ENCODE assay signal across 1 cellular context in the genomic region with DNA sequence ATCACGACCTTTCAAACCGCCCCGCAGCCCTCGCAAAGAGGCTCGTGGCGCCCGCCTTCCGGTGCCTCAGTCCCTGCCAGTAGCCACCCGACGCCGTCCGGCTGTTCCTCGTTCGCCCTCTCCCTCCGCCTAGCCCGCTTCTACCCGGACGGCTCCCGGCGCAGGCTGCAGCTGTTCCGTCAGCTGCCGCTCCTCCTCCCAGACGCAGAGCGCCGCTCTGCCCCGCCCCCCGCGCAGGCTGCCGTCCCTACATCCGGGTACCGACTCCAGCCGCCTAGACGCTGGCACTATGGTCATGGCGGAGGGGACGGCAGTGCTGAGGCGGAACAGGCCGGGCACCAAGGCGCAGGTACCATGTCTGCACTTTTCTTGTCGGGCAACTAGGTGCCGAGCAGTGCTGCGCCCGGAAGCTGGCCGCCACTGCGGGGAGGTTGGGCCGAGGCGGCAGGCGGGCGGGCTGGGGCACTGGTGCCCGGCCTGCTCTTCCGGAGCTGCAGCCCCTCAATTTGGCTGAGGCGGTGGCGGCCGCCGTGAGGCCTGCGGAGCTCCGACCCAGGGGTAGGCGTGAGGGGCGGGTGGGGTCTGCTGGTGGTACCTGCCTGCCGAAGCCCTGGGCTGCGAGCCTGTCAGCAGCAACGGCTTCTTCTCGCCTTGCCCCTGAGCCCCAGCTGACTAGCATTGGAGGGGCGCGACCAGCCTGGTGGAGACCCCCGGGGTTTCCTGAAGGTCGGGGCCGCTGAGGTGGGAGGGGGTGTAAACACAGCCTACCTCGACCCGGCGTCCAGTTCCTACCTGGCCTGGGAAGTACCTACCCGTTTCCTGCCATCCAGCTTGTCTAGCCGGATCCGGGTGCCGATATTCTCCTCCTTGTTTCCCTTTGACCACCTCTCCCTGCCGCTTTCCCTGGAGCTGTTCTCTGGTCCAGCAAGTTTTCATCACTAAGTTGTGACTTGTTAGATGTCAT.
A peak's percentile ranks its signal among the peaks of the same experiment; 100 is the strongest.
TF ChIP-seq lines count a peak whose summit lies in the region.

A gene (plus strand): TSS at position 269 of the 964 bp plus-strand sequence. CDS start 21 bp downstream, at position 290.

TF ChIP-seq in GM12878, 131 proteins besides CTCF, POLR2A, EP300 and RAD21 (continued from another document and continues in another):
- TF ChIP-seq MEF2B (IDR thresholded peaks at IDR 0.05; ENCODE audit: partially characterized antibody, poor library complexity, severe bottlenecking) (peak; percentile 14), IKZF1 (conservative IDR thresholded peaks at IDR 0.05) (peak; percentile 91), TAF1 (IDR thresholded peaks at IDR 0.05; ENCODE audit: borderline replicate concordance, low read depth, low read length) (peak; percentile 87), SIX5 (IDR thresholded peaks at IDR 0.05; ENCODE audit: low read depth, low read length, severe bottlenecking) (peak; percentile 18), SREBF2 (IDR thresholded peaks at IDR 0.05; ENCODE audit: low read length) (0 out of 2 replicates have a peak, but pooled peaks have one; percentile 13), TCF3 (IDR thresholded peaks at IDR 0.05; ENCODE audit: borderline replicate concordance, insufficient read depth, low read depth, low read length) (peak; percentile 96), SMC3 (IDR thresholded peaks at IDR 0.05; ENCODE audit: borderline replicate concordance, low read length) (peak; percentile 4; the same call in 1 of the 2 replicates), ASH2L (IDR thresholded peaks at IDR 0.05; ENCODE audit: borderline replicate concordance, low read depth) (no peak), RCOR1 (conservative IDR thresholded peaks at IDR 0.05; ENCODE audit: low read depth, low read length) (0 out of 2 replicates have a peak, but pooled peaks have one; percentile 71), SPI1 (IDR thresholded peaks at IDR 0.05; ENCODE audit: borderline replicate concordance, insufficient read depth, low read depth, low read length) (peak; percentile 22; the same call in 1 of the 2 replicates), GATAD2B (conservative IDR thresholded peaks at IDR 0.05; ENCODE audit: low read depth) (peak; percentile 95; the same call in 1 of the 2 replicates), BMI1 (IDR thresholded peaks at IDR 0.05; ENCODE audit: borderline replicate concordance) (no peak), ZNF622 (IDR thresholded peaks at IDR 0.05) (no peak), RELA (IDR thresholded peaks at IDR 0.05; ENCODE audit: borderline replicate concordance, partially characterized antibody) (peak; percentile 91), CHD2 (IDR thresholded peaks at IDR 0.05; ENCODE audit: borderline replicate concordance, low read depth, low read length) (peak; percentile 88), CREM (IDR thresholded peaks at IDR 0.05; ENCODE audit: low read depth) (peak; percentile 80), TCF7 (IDR thresholded peaks at IDR 0.05; ENCODE audit: borderline replicate concordance) (no peak), ATF7 (IDR thresholded peaks at IDR 0.05; ENCODE audit: low read depth) (0 out of 2 replicates have a peak, but pooled peaks have one; percentile 40), BHLHE40 (IDR thresholded peaks at IDR 0.05; ENCODE audit: borderline replicate concordance in 1 of 2, low read depth in 2 of 2, low read length in 1 of 2) (peak; percentile 66 to 86), RBBP5 (conservative IDR thresholded peaks at IDR 0.05) (no peak), SMARCA5 (IDR thresholded peaks at IDR 0.05) (peak; percentile 80; the same call in 1 of the 2 replicates), PML (IDR thresholded peaks at IDR 0.05; ENCODE audit: low read length) (peak; percentile 95), NR2F1 (conservative IDR thresholded peaks at IDR 0.05) (peak; percentile 93), EGR1 (IDR thresholded peaks at IDR 0.05; ENCODE audit: borderline replicate concordance in 1 of 2, low read depth in 2 of 2, low read length in 2 of 2) (peak; percentile 81 to 100), PAX5 (IDR thresholded peaks at IDR 0.05; ENCODE audit: borderline replicate concordance, low read depth, low read length) (no peak; the same call in 1 of the 2 replicates), JUNB (IDR thresholded peaks at IDR 0.05) (no peak), TBL1XR1 (IDR thresholded peaks at IDR 0.05; ENCODE audit: low read depth, low read length) (peak; percentile 81; the same call in 1 of the 2 replicates), NFYA (IDR thresholded peaks at IDR 0.05; ENCODE audit: borderline replicate concordance, low read depth, low read length) (no peak), JUND (IDR thresholded peaks at IDR 0.05; ENCODE audit: low read depth, low read length) (peak; percentile 95), ZBED1 (IDR thresholded peaks at IDR 0.05; ENCODE audit: borderline replicate concordance) (peak; percentile 55; the same call in 1 of the 2 replicates), NFIC (IDR thresholded peaks at IDR 0.05; ENCODE audit: low read depth, low read length) (no peak)
- TF ChIP-seq, protein P1, sequence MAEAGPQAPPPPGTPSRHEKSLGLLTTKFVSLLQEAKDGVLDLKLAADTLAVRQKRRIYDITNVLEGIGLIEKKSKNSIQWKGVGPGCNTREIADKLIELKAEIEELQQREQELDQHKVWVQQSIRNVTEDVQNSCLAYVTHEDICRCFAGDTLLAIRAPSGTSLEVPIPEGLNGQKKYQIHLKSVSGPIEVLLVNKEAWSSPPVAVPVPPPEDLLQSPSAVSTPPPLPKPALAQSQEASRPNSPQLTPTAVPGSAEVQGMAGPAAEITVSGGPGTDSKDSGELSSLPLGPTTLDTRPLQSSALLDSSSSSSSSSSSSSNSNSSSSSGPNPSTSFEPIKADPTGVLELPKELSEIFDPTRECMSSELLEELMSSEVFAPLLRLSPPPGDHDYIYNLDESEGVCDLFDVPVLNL (IDR thresholded peaks at IDR 0.05; ENCODE audit: low read depth, low read length) = peak; percentile 37; the same call in 1 of the 2 replicates
- TF ChIP-seq, protein P2, sequence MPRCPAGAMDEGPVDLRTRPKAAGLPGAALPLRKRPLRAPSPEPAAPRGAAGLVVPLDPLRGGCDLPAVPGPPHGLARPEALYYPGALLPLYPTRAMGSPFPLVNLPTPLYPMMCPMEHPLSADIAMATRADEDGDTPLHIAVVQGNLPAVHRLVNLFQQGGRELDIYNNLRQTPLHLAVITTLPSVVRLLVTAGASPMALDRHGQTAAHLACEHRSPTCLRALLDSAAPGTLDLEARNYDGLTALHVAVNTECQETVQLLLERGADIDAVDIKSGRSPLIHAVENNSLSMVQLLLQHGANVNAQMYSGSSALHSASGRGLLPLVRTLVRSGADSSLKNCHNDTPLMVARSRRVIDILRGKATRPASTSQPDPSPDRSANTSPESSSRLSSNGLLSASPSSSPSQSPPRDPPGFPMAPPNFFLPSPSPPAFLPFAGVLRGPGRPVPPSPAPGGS (IDR thresholded peaks at IDR 0.05; ENCODE audit: borderline replicate concordance, insufficient read depth, low read depth, low read length, poor library complexity, severe bottlenecking) = peak; percentile 10
- TF ChIP-seq, protein P3, sequence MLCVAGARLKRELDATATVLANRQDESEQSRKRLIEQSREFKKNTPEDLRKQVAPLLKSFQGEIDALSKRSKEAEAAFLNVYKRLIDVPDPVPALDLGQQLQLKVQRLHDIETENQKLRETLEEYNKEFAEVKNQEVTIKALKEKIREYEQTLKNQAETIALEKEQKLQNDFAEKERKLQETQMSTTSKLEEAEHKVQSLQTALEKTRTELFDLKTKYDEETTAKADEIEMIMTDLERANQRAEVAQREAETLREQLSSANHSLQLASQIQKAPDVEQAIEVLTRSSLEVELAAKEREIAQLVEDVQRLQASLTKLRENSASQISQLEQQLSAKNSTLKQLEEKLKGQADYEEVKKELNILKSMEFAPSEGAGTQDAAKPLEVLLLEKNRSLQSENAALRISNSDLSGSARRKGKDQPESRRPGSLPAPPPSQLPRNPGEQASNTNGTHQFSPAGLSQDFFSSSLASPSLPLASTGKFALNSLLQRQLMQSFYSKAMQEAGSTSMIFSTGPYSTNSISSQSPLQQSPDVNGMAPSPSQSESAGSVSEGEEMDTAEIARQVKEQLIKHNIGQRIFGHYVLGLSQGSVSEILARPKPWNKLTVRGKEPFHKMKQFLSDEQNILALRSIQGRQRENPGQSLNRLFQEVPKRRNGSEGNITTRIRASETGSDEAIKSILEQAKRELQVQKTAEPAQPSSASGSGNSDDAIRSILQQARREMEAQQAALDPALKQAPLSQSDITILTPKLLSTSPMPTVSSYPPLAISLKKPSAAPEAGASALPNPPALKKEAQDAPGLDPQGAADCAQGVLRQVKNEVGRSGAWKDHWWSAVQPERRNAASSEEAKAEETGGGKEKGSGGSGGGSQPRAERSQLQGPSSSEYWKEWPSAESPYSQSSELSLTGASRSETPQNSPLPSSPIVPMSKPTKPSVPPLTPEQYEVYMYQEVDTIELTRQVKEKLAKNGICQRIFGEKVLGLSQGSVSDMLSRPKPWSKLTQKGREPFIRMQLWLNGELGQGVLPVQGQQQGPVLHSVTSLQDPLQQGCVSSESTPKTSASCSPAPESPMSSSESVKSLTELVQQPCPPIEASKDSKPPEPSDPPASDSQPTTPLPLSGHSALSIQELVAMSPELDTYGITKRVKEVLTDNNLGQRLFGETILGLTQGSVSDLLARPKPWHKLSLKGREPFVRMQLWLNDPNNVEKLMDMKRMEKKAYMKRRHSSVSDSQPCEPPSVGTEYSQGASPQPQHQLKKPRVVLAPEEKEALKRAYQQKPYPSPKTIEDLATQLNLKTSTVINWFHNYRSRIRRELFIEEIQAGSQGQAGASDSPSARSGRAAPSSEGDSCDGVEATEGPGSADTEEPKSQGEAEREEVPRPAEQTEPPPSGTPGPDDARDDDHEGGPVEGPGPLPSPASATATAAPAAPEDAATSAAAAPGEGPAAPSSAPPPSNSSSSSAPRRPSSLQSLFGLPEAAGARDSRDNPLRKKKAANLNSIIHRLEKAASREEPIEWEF (IDR thresholded peaks at IDR 0.05; ENCODE audit: insufficient replicate concordance, low read depth, low read length) = no peak
- TF ChIP-seq, protein P4, sequence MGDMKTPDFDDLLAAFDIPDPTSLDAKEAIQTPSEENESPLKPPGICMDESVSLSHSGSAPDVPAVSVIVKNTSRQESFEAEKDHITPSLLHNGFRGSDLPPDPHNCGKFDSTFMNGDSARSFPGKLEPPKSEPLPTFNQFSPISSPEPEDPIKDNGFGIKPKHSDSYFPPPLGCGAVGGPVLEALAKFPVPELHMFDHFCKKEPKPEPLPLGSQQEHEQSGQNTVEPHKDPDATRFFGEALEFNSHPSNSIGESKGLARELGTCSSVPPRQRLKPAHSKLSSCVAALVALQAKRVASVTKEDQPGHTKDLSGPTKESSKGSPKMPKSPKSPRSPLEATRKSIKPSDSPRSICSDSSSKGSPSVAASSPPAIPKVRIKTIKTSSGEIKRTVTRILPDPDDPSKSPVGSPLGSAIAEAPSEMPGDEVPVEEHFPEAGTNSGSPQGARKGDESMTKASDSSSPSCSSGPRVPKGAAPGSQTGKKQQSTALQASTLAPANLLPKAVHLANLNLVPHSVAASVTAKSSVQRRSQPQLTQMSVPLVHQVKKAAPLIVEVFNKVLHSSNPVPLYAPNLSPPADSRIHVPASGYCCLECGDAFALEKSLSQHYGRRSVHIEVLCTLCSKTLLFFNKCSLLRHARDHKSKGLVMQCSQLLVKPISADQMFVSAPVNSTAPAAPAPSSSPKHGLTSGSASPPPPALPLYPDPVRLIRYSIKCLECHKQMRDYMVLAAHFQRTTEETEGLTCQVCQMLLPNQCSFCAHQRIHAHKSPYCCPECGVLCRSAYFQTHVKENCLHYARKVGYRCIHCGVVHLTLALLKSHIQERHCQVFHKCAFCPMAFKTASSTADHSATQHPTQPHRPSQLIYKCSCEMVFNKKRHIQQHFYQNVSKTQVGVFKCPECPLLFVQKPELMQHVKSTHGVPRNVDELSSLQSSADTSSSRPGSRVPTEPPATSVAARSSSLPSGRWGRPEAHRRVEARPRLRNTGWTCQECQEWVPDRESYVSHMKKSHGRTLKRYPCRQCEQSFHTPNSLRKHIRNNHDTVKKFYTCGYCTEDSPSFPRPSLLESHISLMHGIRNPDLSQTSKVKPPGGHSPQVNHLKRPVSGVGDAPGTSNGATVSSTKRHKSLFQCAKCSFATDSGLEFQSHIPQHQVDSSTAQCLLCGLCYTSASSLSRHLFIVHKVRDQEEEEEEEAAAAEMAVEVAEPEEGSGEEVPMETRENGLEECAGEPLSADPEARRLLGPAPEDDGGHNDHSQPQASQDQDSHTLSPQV (IDR thresholded peaks at IDR 0.05) = no peak
- TF ChIP-seq, protein P5, sequence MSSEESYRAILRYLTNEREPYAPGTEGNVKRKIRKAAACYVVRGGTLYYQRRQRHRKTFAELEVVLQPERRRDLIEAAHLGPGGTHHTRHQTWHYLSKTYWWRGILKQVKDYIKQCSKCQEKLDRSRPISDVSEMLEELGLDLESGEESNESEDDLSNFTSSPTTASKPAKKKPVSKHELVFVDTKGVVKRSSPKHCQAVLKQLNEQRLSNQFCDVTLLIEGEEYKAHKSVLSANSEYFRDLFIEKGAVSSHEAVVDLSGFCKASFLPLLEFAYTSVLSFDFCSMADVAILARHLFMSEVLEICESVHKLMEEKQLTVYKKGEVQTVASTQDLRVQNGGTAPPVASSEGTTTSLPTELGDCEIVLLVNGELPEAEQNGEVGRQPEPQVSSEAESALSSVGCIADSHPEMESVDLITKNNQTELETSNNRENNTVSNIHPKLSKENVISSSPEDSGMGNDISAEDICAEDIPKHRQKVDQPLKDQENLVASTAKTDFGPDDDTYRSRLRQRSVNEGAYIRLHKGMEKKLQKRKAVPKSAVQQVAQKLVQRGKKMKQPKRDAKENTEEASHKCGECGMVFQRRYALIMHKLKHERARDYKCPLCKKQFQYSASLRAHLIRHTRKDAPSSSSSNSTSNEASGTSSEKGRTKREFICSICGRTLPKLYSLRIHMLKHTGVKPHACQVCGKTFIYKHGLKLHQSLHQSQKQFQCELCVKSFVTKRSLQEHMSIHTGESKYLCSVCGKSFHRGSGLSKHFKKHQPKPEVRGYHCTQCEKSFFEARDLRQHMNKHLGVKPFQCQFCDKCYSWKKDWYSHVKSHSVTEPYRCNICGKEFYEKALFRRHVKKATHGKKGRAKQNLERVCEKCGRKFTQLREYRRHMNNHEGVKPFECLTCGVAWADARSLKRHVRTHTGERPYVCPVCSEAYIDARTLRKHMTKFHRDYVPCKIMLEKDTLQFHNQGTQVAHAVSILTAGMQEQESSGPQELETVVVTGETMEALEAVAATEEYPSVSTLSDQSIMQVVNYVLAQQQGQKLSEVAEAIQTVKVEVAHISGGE (CRISPR knock-in tag; IDR thresholded peaks at IDR 0.05) = peak; percentile 73
- TF ChIP-seq, protein P6, sequence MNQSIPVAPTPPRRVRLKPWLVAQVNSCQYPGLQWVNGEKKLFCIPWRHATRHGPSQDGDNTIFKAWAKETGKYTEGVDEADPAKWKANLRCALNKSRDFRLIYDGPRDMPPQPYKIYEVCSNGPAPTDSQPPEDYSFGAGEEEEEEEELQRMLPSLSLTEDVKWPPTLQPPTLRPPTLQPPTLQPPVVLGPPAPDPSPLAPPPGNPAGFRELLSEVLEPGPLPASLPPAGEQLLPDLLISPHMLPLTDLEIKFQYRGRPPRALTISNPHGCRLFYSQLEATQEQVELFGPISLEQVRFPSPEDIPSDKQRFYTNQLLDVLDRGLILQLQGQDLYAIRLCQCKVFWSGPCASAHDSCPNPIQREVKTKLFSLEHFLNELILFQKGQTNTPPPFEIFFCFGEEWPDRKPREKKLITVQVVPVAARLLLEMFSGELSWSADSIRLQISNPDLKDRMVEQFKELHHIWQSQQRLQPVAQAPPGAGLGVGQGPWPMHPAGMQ (IDR thresholded peaks at IDR 0.05; ENCODE audit: borderline replicate concordance) = no peak
- TF ChIP-seq, protein P7, sequence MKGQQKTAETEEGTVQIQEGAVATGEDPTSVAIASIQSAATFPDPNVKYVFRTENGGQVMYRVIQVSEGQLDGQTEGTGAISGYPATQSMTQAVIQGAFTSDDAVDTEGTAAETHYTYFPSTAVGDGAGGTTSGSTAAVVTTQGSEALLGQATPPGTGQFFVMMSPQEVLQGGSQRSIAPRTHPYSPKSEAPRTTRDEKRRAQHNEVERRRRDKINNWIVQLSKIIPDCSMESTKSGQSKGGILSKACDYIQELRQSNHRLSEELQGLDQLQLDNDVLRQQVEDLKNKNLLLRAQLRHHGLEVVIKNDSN (IDR thresholded peaks at IDR 0.05; ENCODE audit: borderline replicate concordance, extremely low read length, insufficient read depth, low read depth, low read length) = no peak
